9 cellular contexts compared by ENCODE assay signal in the genomic region with DNA sequence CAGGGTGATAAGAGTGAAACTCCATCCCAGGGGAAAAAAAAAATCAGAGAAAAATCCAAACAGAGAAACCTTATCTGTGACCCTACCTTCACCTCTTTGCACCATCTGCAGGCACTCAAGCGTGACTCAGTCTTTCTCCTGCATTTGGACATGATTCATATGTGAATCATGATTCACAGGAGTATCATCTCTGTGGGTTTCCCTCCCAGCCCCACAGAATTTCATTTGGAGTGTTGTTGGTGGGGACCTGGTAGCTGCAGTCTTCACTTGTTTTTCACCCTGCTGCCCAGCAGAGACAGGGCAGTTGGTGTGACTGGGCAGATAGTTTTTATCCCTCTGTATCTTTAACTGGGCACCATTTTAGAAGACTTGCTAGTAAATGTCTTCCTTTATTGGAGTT.
DNase-seq lines count a peak whose midpoint lies in the region; ATAC-seq and TF ChIP-seq lines count a peak whose summit lies in the region.
"Had no signal": no experiment of that assay in that cellular context is flagged by ENCODE, and none has a peak within 500 bp of the region (broad histone marks: within the 10 kb centered on the region; RNA-seq: fewer than 3 reads in every experiment).

No MANE protein-coding gene starts in this region.

- intact Hi-C loops in natural killer cell (cut with micrococcal nuclease), result no loop called here
- intact Hi-C loops in esophagus squamous epithelium (cut with DNase I), result no loop called here

- ATAC-seq in natural killer cell treated with Interleukin-12 subunit alpha and Interleukin-12 subunit beta and Interleukin-15 and Interleukin-18, amount 100 ng/mL, for 72 hours, result peak; percentile 81 to 94
- no peak for ATAC-seq in natural killer cell
- no peak for ATAC-seq in effector memory CD8-positive, alpha-beta T cell (replicated peaks)

- 13 to 25% methylated on average over 1 of the region's 1 CpG for WGBS in esophagus squamous epithelium, 2 donors

- H3K27ac Mint-ChIP-seq in natural killer cell treated with Interleukin-12 subunit alpha and Interleukin-12 subunit beta and Interleukin-15 and Interleukin-18, amount 100 ng/mL, for 72 hours, result peak overlapping the region in 1 of 2 donors; percentile 62
- no peak overlapping the region for H3K27ac Mint-ChIP-seq in natural killer cell
- peak overlapping the region in 1 of 2 donors; percentile 19 for H3K27ac Mint-ChIP-seq in effector memory CD8-positive, alpha-beta T cell
- H3K27ac Mint-ChIP-seq: dendritic cell treated with granulocyte-macrophage colony-stimulating factor and Interleukin-4, amounts not matched to agents 40 ng/mL and 50 ng/mL, for 4 days had no signal

- H3K27me3 ChIP-seq in WERI-Rb-1 (ENCODE audit: insufficient read depth, low read depth, severe bottlenecking) (no peaks in the 10 kb centered on the region), esophagus squamous epithelium (no peaks in the 10 kb centered on the region)
- H3K27me3 ChIP-seq in effector memory CD4-positive, alpha-beta T cell (replicated peaks; ENCODE audit: control insufficient read depth, insufficient read depth, low read length, poor library complexity, severe bottlenecking), result no peaks in the 10 kb centered on the region

- peaks cover 15 to 19% of the 10 kb centered on the region in 2 donors for H3K4me1 Mint-ChIP-seq in natural killer cell treated with Interleukin-12 subunit alpha and Interleukin-12 subunit beta and Interleukin-15 and Interleukin-18, amount 100 ng/mL, for 72 hours (ENCODE audit: low read depth in 2 of 2)
- H3K4me1 Mint-ChIP-seq in natural killer cell, result no peaks in the 10 kb centered on the region
- H3K4me1 Mint-ChIP-seq in effector memory CD8-positive, alpha-beta T cell (ENCODE audit: low read depth in 2 of 2), result no peaks in the 10 kb centered on the region

- no peaks in the 10 kb centered on the region for H3K9me3 Mint-ChIP-seq in natural killer cell treated with Interleukin-12 subunit alpha and Interleukin-12 subunit beta and Interleukin-15 and Interleukin-18, amount 100 ng/mL, for 72 hours
- H3K9me3 Mint-ChIP-seq in natural killer cell, result no peaks in the 10 kb centered on the region
- H3K9me3 Mint-ChIP-seq in effector memory CD8-positive, alpha-beta T cell, result no peaks in the 10 kb centered on the region
- H3K9me3 Mint-ChIP-seq: dendritic cell treated with granulocyte-macrophage colony-stimulating factor and Interleukin-4, amounts not matched to agents 40 ng/mL and 50 ng/mL, for 4 days had no signal

- H3K4me3 Mint-ChIP-seq in natural killer cell treated with Interleukin-12 subunit alpha and Interleukin-12 subunit beta and Interleukin-15 and Interleukin-18, amount 100 ng/mL, for 72 hours, result peak overlapping the region; percentile 73
- no peak overlapping the region for H3K4me3 Mint-ChIP-seq in natural killer cell
- no peak overlapping the region for H3K4me3 Mint-ChIP-seq in effector memory CD8-positive, alpha-beta T cell
- H3K4me3 Mint-ChIP-seq: dendritic cell treated with granulocyte-macrophage colony-stimulating factor and Interleukin-4, amounts not matched to agents 40 ng/mL and 50 ng/mL, for 4 days had no signal

- H3K27me3 Mint-ChIP-seq in natural killer cell treated with Interleukin-12 subunit alpha and Interleukin-12 subunit beta and Interleukin-15 and Interleukin-18, amount 100 ng/mL, for 72 hours, result no peaks in the 10 kb centered on the region
- H3K27me3 Mint-ChIP-seq in natural killer cell (ENCODE audit: low read depth in 2 of 2), result no peaks in the 10 kb centered on the region
- no peaks in the 10 kb centered on the region for H3K27me3 Mint-ChIP-seq in effector memory CD8-positive, alpha-beta T cell
- H3K27me3 Mint-ChIP-seq: dendritic cell treated with granulocyte-macrophage colony-stimulating factor and Interleukin-4, amounts not matched to agents 40 ng/mL and 50 ng/mL, for 4 days had no signal

- H3K36me3 ChIP-seq in WERI-Rb-1, result peaks cover 17% of the 10 kb centered on the region
- peaks cover 0 to 77% (median 4%) of the 10 kb centered on the region in 3 donors for H3K36me3 ChIP-seq in esophagus squamous epithelium
- H3K36me3 ChIP-seq in effector memory CD4-positive, alpha-beta T cell (ENCODE audit: control insufficient read depth, insufficient read depth, low read length), result peaks cover 3% of the 10 kb centered on the region

- DNase-seq in natural killer cell treated with Interleukin-12 subunit alpha and Interleukin-12 subunit beta and Interleukin-15 and Interleukin-18, amount 100 ng/mL, for 72 hours (ENCODE audit: low spot score), result no peak
- DNase-seq in natural killer cell (no peak), WERI-Rb-1 (peak; percentile 39), esophagus squamous epithelium (lab: John Stamatoyannopoulos, UW) (no peak), NCI-H748 treated with DMSO at 0.1 percent for 48 hours (lab: John Stamatoyannopoulos, UW) (no peak)
- DNase-seq in stimulated activated CD4-positive, alpha-beta T cell treated with anti-CD3 and anti-CD28 coated beads, Interleukin-2, amount 100 ng/mL, for 24 hours, result peak; percentile 51 to 64
- DNase-seq in effector memory CD8-positive, alpha-beta T cell, result no peak
- DNase-seq in effector memory CD4-positive, alpha-beta T cell, result no peak

- no peak for TF ChIP-seq CTCF in natural killer cell (IDR thresholded peaks at IDR 0.05)
- no peak for TF ChIP-seq CTCF in WERI-Rb-1 (IDR thresholded peaks at IDR 0.05; ENCODE audit: low read depth, low read length)
- TF ChIP-seq CTCF in esophagus squamous epithelium (IDR thresholded peaks at IDR 0.05), result no peak

- TF ChIP-seq POLR2A in esophagus squamous epithelium (IDR thresholded peaks at IDR 0.05), result no peak

- H3K36me3 Mint-ChIP-seq in natural killer cell treated with Interleukin-12 subunit alpha and Interleukin-12 subunit beta and Interleukin-15 and Interleukin-18, amount 100 ng/mL, for 72 hours, result peaks cover 24% of the 10 kb centered on the region
- peaks cover 29% of the 10 kb centered on the region for H3K36me3 Mint-ChIP-seq in natural killer cell
- H3K36me3 Mint-ChIP-seq in effector memory CD8-positive, alpha-beta T cell (ENCODE audit: insufficient read depth), result peaks cover 16% of the 10 kb centered on the region

- peaks cover 8 to 39% (median 9%) of the 10 kb centered on the region in 3 donors for H3K4me1 ChIP-seq in esophagus squamous epithelium
- no peaks in the 10 kb centered on the region for H3K4me1 ChIP-seq in effector memory CD4-positive, alpha-beta T cell (ENCODE audit: control insufficient read depth, insufficient read depth, low read length, poor library complexity, severe bottlenecking)

- H3K4me3 ChIP-seq in WERI-Rb-1 (ENCODE audit: low read depth, low read length), result no peak overlapping the region
- no peak overlapping the region for H3K4me3 ChIP-seq in esophagus squamous epithelium
- H3K4me3 ChIP-seq in effector memory CD4-positive, alpha-beta T cell (ENCODE audit: insufficient read depth, low read depth, low read length, poor library complexity, severe bottlenecking), result no peak overlapping the region

- H3K9me3 ChIP-seq in WERI-Rb-1 (ENCODE audit: severe bottlenecking), result no peaks in the 10 kb centered on the region
- no peaks in the 10 kb centered on the region for H3K9me3 ChIP-seq in esophagus squamous epithelium
- H3K9me3 ChIP-seq in effector memory CD4-positive, alpha-beta T cell (ENCODE audit: control insufficient read depth, low read length), result no peaks in the 10 kb centered on the region

- H3K27ac ChIP-seq in WERI-Rb-1 (peak overlapping the region; percentile 43), esophagus squamous epithelium (peak overlapping the region in 3 of 4 donors; percentile 37 to 76 (median 76))
- no peak overlapping the region for H3K27ac ChIP-seq in effector memory CD4-positive, alpha-beta T cell (ENCODE audit: insufficient read depth, low read length, poor library complexity, severe bottlenecking)

Comparison
In these comparisons a context has a peak if more than half of its experiments do, and no peak if none do; other contexts are left out.
1. ATAC-seq: peak in natural killer cell treated with Interleukin-12 subunit alpha and Interleukin-12 subunit beta and Interleukin-15 and Interleukin-18, amount 100 ng/mL, for 72 hours (2 of 2); none in natural killer cell (0 of 3) and effector memory CD8-positive, alpha-beta T cell (single experiment).
2. DNase-seq: peak in WERI-Rb-1 (single experiment) and stimulated activated CD4-positive, alpha-beta T cell treated with anti-CD3 and anti-CD28 coated beads, Interleukin-2, amount 100 ng/mL, for 24 hours (2 of 2); none in natural killer cell treated with Interleukin-12 subunit alpha and Interleukin-12 subunit beta and Interleukin-15 and Interleukin-18, amount 100 ng/mL, for 72 hours (single experiment), natural killer cell (single experiment), esophagus squamous epithelium (single experiment), effector memory CD8-positive, alpha-beta T cell (0 of 3), NCI-H748 treated with DMSO at 0.1 percent for 48 hours (single experiment) and effector memory CD4-positive, alpha-beta T cell (0 of 3).